8 cellular contexts compared by ENCODE assay signal in the genomic region with DNA sequence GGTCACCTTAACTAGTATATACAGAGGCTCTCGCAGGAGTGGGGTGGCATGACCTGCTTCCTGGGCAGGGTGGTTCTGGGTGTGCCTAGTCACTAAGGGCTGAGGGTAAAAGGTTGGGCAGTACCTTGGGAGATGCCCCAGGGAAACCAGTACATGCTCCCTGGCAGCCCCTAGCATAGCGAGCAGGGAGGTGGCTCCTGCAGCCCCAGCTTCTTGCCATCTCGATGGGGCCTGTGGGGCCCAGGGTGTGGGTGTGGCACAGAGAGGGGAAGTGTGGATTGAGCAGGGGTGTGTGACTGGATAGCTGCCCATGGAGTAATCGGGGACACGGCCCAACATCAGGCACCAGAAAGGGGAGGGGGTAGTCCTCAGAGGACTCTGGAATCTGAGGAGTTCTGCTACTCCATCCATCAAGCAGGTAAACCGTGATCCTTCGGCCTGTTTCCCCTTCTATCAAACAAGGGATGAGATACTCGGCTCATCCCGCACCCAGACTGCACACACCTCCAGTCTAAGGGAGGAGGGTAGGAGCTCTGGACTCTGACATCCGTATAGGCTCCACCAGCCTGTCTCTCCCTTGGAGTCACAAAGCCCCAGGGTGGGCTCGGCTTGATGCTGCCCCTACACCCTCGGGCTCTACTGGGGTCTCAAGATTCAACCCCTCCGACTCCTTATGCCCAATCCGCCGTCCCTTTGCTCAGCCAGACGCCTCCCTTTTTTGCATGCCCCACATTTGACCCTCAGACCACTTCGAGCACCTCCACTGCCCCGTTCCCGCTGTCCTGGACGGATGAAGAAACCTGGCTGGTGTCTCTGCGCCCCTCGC. TPM values are rescaled to one million over a fixed set of nuclear protein-coding genes. Genes with fewer than 3 reads are reported as not detected.
DNase-seq lines count a peak whose midpoint lies in the region; ATAC-seq and TF ChIP-seq lines count a peak whose summit lies in the region.

No MANE protein-coding gene starts in this region.

- H3K9me3 Mint-ChIP-seq in stimulated activated effector memory CD8-positive, alpha-beta T cell treated with anti-CD3 and anti-CD28 coated beads, Interleukin-12 subunit alpha, Interleukin-12 subunit beta, amount 100 ng/mL, for 72 hours, result no peaks in the 10 kb centered on the region

- DNase-seq in Right ventricle myocardium superior (peak; percentile 54), left cardiac atrium (no peak), left ventricle myocardium inferior (no peak), posterior vena cava (ENCODE audit: low spot score) (no peak), SW480 (ENCODE audit: low spot score) (no peak), retina (no peak)
- DNase-seq in stimulated activated effector memory CD8-positive, alpha-beta T cell treated with anti-CD3 and anti-CD28 coated beads, Interleukin-12 subunit alpha, Interleukin-12 subunit beta, amount 100 ng/mL, for 72 hours (ENCODE audit: low spot score in 2 of 2), result no peak

- H3K4me1 ChIP-seq in left ventricle myocardium inferior, result peaks cover 72% of the 10 kb centered on the region

- peak overlapping the region; percentile 97 for H3K27ac ChIP-seq in left ventricle myocardium inferior (replicated peaks)

- H3K4me3 Mint-ChIP-seq in stimulated activated effector memory CD8-positive, alpha-beta T cell treated with anti-CD3 and anti-CD28 coated beads, Interleukin-12 subunit alpha, Interleukin-12 subunit beta, amount 100 ng/mL, for 72 hours, result peak overlapping the region; percentile 98

- peaks cover 23% of the 10 kb centered on the region for H3K36me3 ChIP-seq in left ventricle myocardium inferior

- peaks cover 52% of the 10 kb centered on the region for H3K36me3 Mint-ChIP-seq in stimulated activated effector memory CD8-positive, alpha-beta T cell treated with anti-CD3 and anti-CD28 coated beads, Interleukin-12 subunit alpha, Interleukin-12 subunit beta, amount 100 ng/mL, for 72 hours

- H3K27me3 ChIP-seq in left ventricle myocardium inferior (ENCODE audit: low read depth), result no peaks in the 10 kb centered on the region

- intact Hi-C loops in Right ventricle myocardium superior (cut with DNase I) (no loop called here), left cardiac atrium (cut with DNase I) (no loop called here), left ventricle myocardium inferior (cut with micrococcal nuclease) (no loop called here), posterior vena cava (cut with DNase I) (no loop called here)

- peaks cover 61% of the 10 kb centered on the region for H3K4me1 Mint-ChIP-seq in stimulated activated effector memory CD8-positive, alpha-beta T cell treated with anti-CD3 and anti-CD28 coated beads, Interleukin-12 subunit alpha, Interleukin-12 subunit beta, amount 100 ng/mL, for 72 hours

- H3K9me3 ChIP-seq in left ventricle myocardium inferior (replicated peaks), result no peaks in the 10 kb centered on the region

- no peak; the same call in 1 of the 2 replicates for TF ChIP-seq CTCF in WI38 (IDR thresholded peaks at IDR 0.05; ENCODE audit: low read depth, low read length)
- no peak for TF ChIP-seq CTCF in left ventricle myocardium inferior (IDR thresholded peaks at IDR 0.05; ENCODE audit: borderline replicate concordance)

- ATAC-seq in Right ventricle myocardium superior (ENCODE audit: poor library complexity) (no peak), left cardiac atrium (no peak)
- no peak for ATAC-seq in stimulated activated effector memory CD8-positive, alpha-beta T cell treated with anti-CD3 and anti-CD28 coated beads, Interleukin-12 subunit alpha, Interleukin-12 subunit beta, amount 100 ng/mL, for 72 hours

- H3K4me3 ChIP-seq in WI38 (ENCODE audit: low read depth, low read length), result peak overlapping the region; percentile 84
- peak overlapping the region; percentile 92 for H3K4me3 ChIP-seq in left ventricle myocardium inferior

- H3K27ac Mint-ChIP-seq in stimulated activated effector memory CD8-positive, alpha-beta T cell treated with anti-CD3 and anti-CD28 coated beads, Interleukin-12 subunit alpha, Interleukin-12 subunit beta, amount 100 ng/mL, for 72 hours, result peak overlapping the region; percentile 99

RNA-seq across cellular contexts. Expression of gene ZBTB45, which starts 1.1 kb away (rescaled TPM):
- 7.9 TPM for total RNA-seq in Right ventricle myocardium superior
- 10 to 100 TPM; 10.2 to 11.7 TPM for total RNA-seq in left cardiac atrium
- 10.2 TPM for total RNA-seq in left ventricle myocardium inferior
- 10 to 100 TPM; 11.8 to 12.1 TPM for total RNA-seq in posterior vena cava

RNA-seq across cellular contexts. Expression of gene SLC27A5, which starts 6.7 kb away (rescaled TPM):
- 3.8 TPM for total RNA-seq in Right ventricle myocardium superior
- 1 to 10 TPM; 6.0 to 6.3 TPM for total RNA-seq in left cardiac atrium
- 4.1 TPM for total RNA-seq in left ventricle myocardium inferior
- 1 to 10 TPM; 7.6 to 7.9 TPM for total RNA-seq in posterior vena cava

RNA-seq across cellular contexts. Expression of gene TRIM28, which starts 25.4 kb away (rescaled TPM):
- total RNA-seq in Right ventricle myocardium superior (132 TPM), left cardiac atrium (100 to 1,000 TPM; 135 to 150 TPM), left ventricle myocardium inferior (136 TPM), posterior vena cava (100 to 1,000 TPM; 159 to 168 TPM)

RNA-seq across cellular contexts. Expression of gene CHMP2A, which starts 36.4 kb away (rescaled TPM):
- 115 TPM for total RNA-seq in Right ventricle myocardium superior
- 100 to 1,000 TPM; 109 to 113 TPM for total RNA-seq in left cardiac atrium
- total RNA-seq in left ventricle myocardium inferior, result 124 TPM
- 100 to 1,000 TPM in 1 of 2 donors, 10 to 100 TPM in 1; 96.9 to 103 TPM for total RNA-seq in posterior vena cava

RNA-seq across cellular contexts. Expression of gene UBE2M, which starts 39.9 kb away (rescaled TPM):
- total RNA-seq in Right ventricle myocardium superior, result 116 TPM
- total RNA-seq in left cardiac atrium, result 100 to 1,000 TPM in 1 of 2 donors, 10 to 100 TPM in 1; 91.4 to 113 TPM
- 116 TPM for total RNA-seq in left ventricle myocardium inferior
- total RNA-seq in posterior vena cava, result 10 to 100 TPM; 53.3 to 60.0 TPM
